In the genomic region with DNA sequence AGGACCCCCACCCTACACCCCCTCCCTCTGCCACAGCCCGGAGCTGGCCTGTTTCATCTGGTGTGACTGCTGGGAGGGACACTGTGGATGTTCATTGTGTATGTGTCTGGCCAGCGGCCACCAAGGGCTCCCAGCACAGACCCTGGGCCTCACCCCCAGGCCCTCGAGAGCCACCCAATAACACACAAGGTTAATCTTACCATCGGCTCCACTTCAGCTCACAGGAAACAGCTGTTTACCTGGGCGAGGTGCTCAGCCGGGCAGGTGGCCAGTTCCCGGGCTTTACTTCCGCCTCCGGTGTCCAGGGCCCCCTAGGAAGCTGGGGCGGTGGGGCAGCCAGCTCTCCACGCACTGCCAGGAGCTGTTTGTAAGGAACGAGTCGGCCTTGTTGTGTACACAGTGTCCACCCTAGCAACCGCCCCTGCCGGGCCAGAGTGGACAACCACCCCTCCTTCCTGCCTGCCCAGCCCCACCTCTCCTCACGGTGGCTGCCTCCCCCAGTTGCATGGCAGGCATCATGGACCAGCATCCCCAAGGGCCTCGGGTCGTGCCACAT, we compare ENCODE assay signal across 15 cellular contexts. TPM values are rescaled to one million over a fixed set of nuclear protein-coding genes. Genes with fewer than 3 reads are reported as not detected.
DNase-seq lines count a peak whose midpoint lies in the region; ATAC-seq and TF ChIP-seq lines count a peak whose summit lies in the region.
"Had no signal": no experiment of that assay in that cellular context is flagged by ENCODE, and none has a peak within 500 bp of the region (broad histone marks: within the 10 kb centered on the region; RNA-seq: fewer than 3 reads in every experiment).

No MANE protein-coding gene starts in this region.

- H3K27ac ChIP-seq in 22Rv1 (peak overlapping the region; percentile 37; the same call in 1 of the 2 replicates), SK-N-SH (ENCODE audit: low read depth in 2 of 2, low read length in 1 of 2) (peak overlapping the region in 1 of 2 experiments; percentile 96; a peak in 2 of 4 replicates)
- H3K27ac ChIP-seq: HL-60 had no signal

- in situ Hi-C loops in T47D (cut with HindIII; ENCODE audit: low pct_unique_long_range_greater_than_20kb, low sequenced_read_pairs) = no loop called here

- H3K27me3 ChIP-seq in SK-N-SH (ENCODE audit: insufficient read depth) = no peaks in the 10 kb centered on the region

- TF ChIP-seq RAD21 in SK-N-SH (IDR thresholded peaks at IDR 0.05; ENCODE audit: low read length) = no peak

- peaks cover 0 to 71% of the 10 kb centered on the region in 2 experiments; a peak in 1 of 4 replicates for H3K4me1 ChIP-seq in SK-N-SH (ENCODE audit: control insufficient read depth in 1 of 2, insufficient read depth in 2 of 2, low read depth in 1 of 2, low read length in 1 of 2)

- CTCF ChIA-PET in SK-N-SH (lab: Yijun Ruan, JAX) = interaction anchor here (0.7 to 5.7 kb wide), 6 partner anchors 8 to 273 kb away, joined by 3 to 24 read pairs (median 4); no protein-coding TSS in a partner anchor

- WGBS in SK-N-SH (ENCODE audit: low lambda C conversion rate) = 89% methylated on average over 11 of the region's 18 CpGs

- no peaks in the 10 kb centered on the region for H3K9me2 ChIP-seq in SK-N-SH

- H3K9me3 ChIP-seq in SK-N-SH = no peaks in the 10 kb centered on the region

- no peak for TF ChIP-seq CTCF in 22Rv1 (IDR thresholded peaks at IDR 0.05)
- no peak for TF ChIP-seq CTCF in SK-N-SH (IDR thresholded peaks at IDR 0.05)

- ATAC-seq in GM18517 (IDR thresholded peaks at IDR 0.05; ENCODE audit: unreplicated experiment) = no peak
- ATAC-seq: activated CD4-positive, alpha-beta T cell treated with anti-CD3 and anti-CD28 coated beads for 36 hours had no signal

- DNase-seq in NCI-H1092 (lab: John Stamatoyannopoulos, UW) (peak; percentile 53), T47D (ENCODE audit: low read depth in 1 of 2, low spot score in 1 of 2) (peak; percentile 33 to 50), lung microvascular endothelial cell (ENCODE audit: low read depth in 2 of 2) (peak; percentile 49 to 81), SK-N-SH (no peak), Kasumi-1 (lab: John Stamatoyannopoulos, UW) (no peak), NCI-H446 treated with DMSO at 0.1 percent for 48 hours (lab: John Stamatoyannopoulos, UW) (no peak)
- DNase-seq: activated CD4-positive, alpha-beta T cell treated with anti-CD3 and anti-CD28 coated beads for 36 hours; caudate nucleus; GF-D8; NCI-H1694 treated with DMSO at 0.1 percent for 48 hours had no signal

- no peak overlapping the region for H3K9ac ChIP-seq in SK-N-SH

- no peak overlapping the region for H3K4me2 ChIP-seq in SK-N-SH

- H3K79me2 ChIP-seq in SK-N-SH (ENCODE audit: insufficient read depth) = no peaks in the 10 kb centered on the region

- POLR2A ChIA-PET in SK-N-SH (lab: Yijun Ruan, JAX) = interaction anchor here (0.6 to 1.7 kb wide), 3 partner anchors 13 to 495 kb away, joined by 3 to 5 read pairs (median 3); a partner anchor contains a TSS

- no peak overlapping the region for H2AFZ ChIP-seq in SK-N-SH (ENCODE audit: low read depth)

- H3F3A ChIP-seq in SK-N-SH (replicated peaks; ENCODE audit: insufficient read depth) = no peaks in the 10 kb centered on the region

- 0 out of 2 replicates have a peak, but pooled peaks cover 2% of the 10 kb centered on the region for H4K20me1 ChIP-seq in SK-N-SH (ENCODE audit: insufficient read depth)

- no peak for TF ChIP-seq EP300 in SK-N-SH (IDR thresholded peaks at IDR 0.05; ENCODE audit: borderline replicate concordance in 1 of 2, low read depth in 1 of 2, low read length in 1 of 2)

- H3K36me3 ChIP-seq in SK-N-SH (replicated peaks in 1 of 2; ENCODE audit: control insufficient read depth in 1 of 2, insufficient read depth in 2 of 2, low read length in 1 of 2) = no peaks in the 10 kb centered on the region

- no peak overlapping the region for H3K4me3 ChIP-seq in SK-N-SH (ENCODE audit: low read depth in 2 of 2, low read length in 1 of 2)

TF ChIP-seq in SK-N-SH, 30 proteins besides CTCF, POLR2A, EP300 and RAD21:
- TF ChIP-seq SMC3 (IDR thresholded peaks at IDR 0.05; ENCODE audit: low read depth, low read length) (no peak), YY1 (IDR thresholded peaks at IDR 0.05; ENCODE audit: low read depth) (no peak), POLR2AphosphoS5 (IDR thresholded peaks at IDR 0.05; ENCODE audit: low read depth, low read length) (no peak), TEAD4 (IDR thresholded peaks at IDR 0.05; ENCODE audit: borderline replicate concordance, insufficient read depth) (no peak), TCF12 (IDR thresholded peaks at IDR 0.05) (no peak), GABPA (IDR thresholded peaks at IDR 0.05; ENCODE audit: low read depth) (no peak), MXI1 (IDR thresholded peaks at IDR 0.05; ENCODE audit: low read depth, low read length) (no peak), JUND (IDR thresholded peaks at IDR 0.05) (no peak), RCOR1 (IDR thresholded peaks at IDR 0.05; ENCODE audit: low read length) (no peak), FOXJ3 (CRISPR knock-in tag; IDR thresholded peaks at IDR 0.05) (no peak)

RNA-seq across cellular contexts. Expression of a gene that starts 49.5 kb away (rescaled TPM):
- total RNA-seq in lung microvascular endothelial cell = not detected in 2 replicates
- polyA plus RNA-seq in SK-N-SH (2012; rRNA removed) = 0.26 and 0.42 TPM in 2 replicates
- polyA plus RNA-seq in SK-N-SH (2012; cell fraction: cytosol; rRNA removed) = 0.15 and 0.17 TPM in 2 replicates
- 0.35 and 1.6 TPM in 2 replicates for polyA plus RNA-seq in SK-N-SH (2012; cell fraction: nucleus; rRNA removed)
- total RNA-seq: activated CD4-positive, alpha-beta T cell treated with anti-CD3 and anti-CD28 coated beads for 36 hours; SK-MEL-5 had no signal
- polyA plus RNA-seq: keratinocyte had no signal

RNA-seq across cellular contexts. Expression of a gene that starts 58.2 kb away (rescaled TPM):
- 0.44 and 0.79 TPM in 2 replicates for total RNA-seq in lung microvascular endothelial cell
- 2.2 and 5.0 TPM in 2 replicates for polyA plus RNA-seq in SK-N-SH (2012; rRNA removed)
- 2.1 and 3.2 TPM in 2 replicates for polyA plus RNA-seq in SK-N-SH (2012; cell fraction: cytosol; rRNA removed)
- polyA plus RNA-seq in SK-N-SH (2012; cell fraction: nucleus; rRNA removed) = 21.9 and 27.2 TPM in 2 replicates

Comparison
In these comparisons a context has a peak if more than half of its experiments do, and no peak if none do; other contexts are left out.
1. DNase-seq: peak in NCI-H1092 (single experiment), T47D (2 of 2) and lung microvascular endothelial cell (2 of 2); none in SK-N-SH (single experiment), Kasumi-1 (0 of 2) and NCI-H446 treated with DMSO at 0.1 percent for 48 hours (single experiment).